ENCODE assay signal across 25 cellular contexts in genomic region chr1:34066921-34067603, GRCh38.
DNase-seq lines count a peak whose midpoint lies in the region; ATAC-seq, FAIRE-seq and TF ChIP-seq lines count a peak whose summit lies in the region.
"Had no signal": no experiment of that assay in that cellular context is flagged by ENCODE, and none has a peak within 500 bp of the region (broad histone marks: within the 10 kb centered on the region; RNA-seq: fewer than 3 reads in every experiment).

No MANE protein-coding gene starts in this region.

- DNase-seq in AG10803 (ENCODE audit: low read depth) = peak; percentile 91
- peak; percentile 27 for DNase-seq in HTR-8/SVneo (ENCODE audit: insufficient read length, low spot score)
- DNase-seq in astrocyte of the spinal cord (ENCODE audit: low read depth, low spot score) = peak; percentile 70
- peak; percentile 43 for DNase-seq in pons (ENCODE audit: low spot score)
- DNase-seq in stimulated activated CD4-positive, alpha-beta T cell treated with anti-CD3 and anti-CD28 coated beads, Interleukin-1b, Interleukin-23, amount 100 ng/mL, for 48 hours = no peak
- DNase-seq in natural killer cell treated with Interleukin-12 subunit alpha and Interleukin-12 subunit beta and Interleukin-15 and Interleukin-18, amount 100 ng/mL, for 72 hours (ENCODE audit: low spot score) = no peak
- DNase-seq in kidney = no peak
- DNase-seq: activated CD4-positive, alpha-beta T cell treated with anti-CD3 and anti-CD28 coated beads, Interleukin-2, amount 10 ng/mL, durations not matched to agents 7 days and 5 days; activated naive CD4-positive, alpha-beta T cell treated with anti-CD3 and anti-CD28 coated beads, Interleukin-2, amount 50 U/mL, for 16 hours; BE2C; esophagus squamous epithelium; GF-D8; kidney glomerular epithelial cell; NCI-H1092; NCI-H774; stimulated activated naive CD8-positive, alpha-beta T cell treated with anti-CD3 and anti-CD28 coated beads, Interleukin-15, amount 100 ng/mL, for 72 hours had no signal

- H3K36me3 ChIP-seq in kidney (ENCODE audit: control insufficient read depth in 1 of 2, insufficient read depth in 2 of 2, low read length in 2 of 2) = no peaks in the 10 kb centered on the region
- H3K36me3 ChIP-seq: BE2C, cardiac muscle cell, esophagus squamous epithelium, neural progenitor cell, right atrium auricular region, vagina had no signal

- H3K4me3 ChIP-seq in AG10803 (ENCODE audit: low read length) (no peak overlapping the region), astrocyte of the spinal cord (ENCODE audit: low read depth, low read length) (no peak overlapping the region), kidney (ENCODE audit: low read length in 2 of 2) (no peak overlapping the region)
- H3K4me3 ChIP-seq: cardiac muscle cell, esophagus squamous epithelium, neural progenitor cell, right atrium auricular region, vagina had no signal

- intact Hi-C loops in kidney (cut with DNase I) = no loop called here

- no peaks in the 10 kb centered on the region for H3K9me3 Mint-ChIP-seq in natural killer cell treated with Interleukin-12 subunit alpha and Interleukin-12 subunit beta and Interleukin-15 and Interleukin-18, amount 100 ng/mL, for 72 hours
- H3K9me3 Mint-ChIP-seq: activated CD4-positive, alpha-beta T cell treated with anti-CD3 and anti-CD28 coated beads, Interleukin-2, amount 10 ng/mL, durations not matched to agents 7 days and 5 days had no signal

- TF ChIP-seq CTCF in AG10803 (conservative IDR thresholded peaks at IDR 0.05; ENCODE audit: low read length) = peak; percentile 27; the same call in 1 of the 2 replicates
- TF ChIP-seq CTCF in astrocyte of the spinal cord (IDR thresholded peaks at IDR 0.05; ENCODE audit: low read depth, low read length) = no peak
- no peak for TF ChIP-seq CTCF in kidney (IDR thresholded peaks at IDR 0.05; ENCODE audit: borderline replicate concordance, extremely low read depth, insufficient read depth)

- H3K4me1 Mint-ChIP-seq in natural killer cell treated with Interleukin-12 subunit alpha and Interleukin-12 subunit beta and Interleukin-15 and Interleukin-18, amount 100 ng/mL, for 72 hours (ENCODE audit: low read depth in 2 of 2) = no peaks in the 10 kb centered on the region
- H3K4me1 Mint-ChIP-seq: activated CD4-positive, alpha-beta T cell treated with anti-CD3 and anti-CD28 coated beads, Interleukin-2, amount 10 ng/mL, durations not matched to agents 7 days and 5 days; neural progenitor cell; stimulated activated naive CD8-positive, alpha-beta T cell treated with anti-CD3 and anti-CD28 coated beads, Interleukin-15, amount 100 ng/mL, for 72 hours had no signal

- in situ Hi-C loops in astrocyte of the spinal cord (cut with HindIII; ENCODE audit: low sequenced_read_pairs) = no loop called here

- no peak overlapping the region for H3K27ac Mint-ChIP-seq in natural killer cell treated with Interleukin-12 subunit alpha and Interleukin-12 subunit beta and Interleukin-15 and Interleukin-18, amount 100 ng/mL, for 72 hours
- H3K27ac Mint-ChIP-seq: activated CD4-positive, alpha-beta T cell treated with anti-CD3 and anti-CD28 coated beads, Interleukin-2, amount 10 ng/mL, durations not matched to agents 7 days and 5 days; neural progenitor cell had no signal

- no peak for ATAC-seq in HG03460 (IDR thresholded peaks at IDR 0.05; ENCODE audit: unreplicated experiment)
- ATAC-seq in natural killer cell treated with Interleukin-12 subunit alpha and Interleukin-12 subunit beta and Interleukin-15 and Interleukin-18, amount 100 ng/mL, for 72 hours = no peak
- ATAC-seq: SK-N-SH treated with all-trans-retinoic acid at 6 μM for 48 hours; stimulated activated naive CD8-positive, alpha-beta T cell treated with anti-CD3 and anti-CD28 coated beads, Interleukin-15, amount 100 ng/mL, for 72 hours had no signal

- H3K9ac ChIP-seq in kidney (ENCODE audit: low read length in 2 of 2) = no peak overlapping the region
- H3K9ac ChIP-seq: KMS-11, neural progenitor cell had no signal

- no peak for FAIRE-seq in HTR-8/SVneo (lab: Jason Lieb, UNC)
- FAIRE-seq in kidney (lab: Jason Lieb, UNC) = no peak
- FAIRE-seq: TTC549 had no signal

- H3K27ac ChIP-seq in kidney (ENCODE audit: low read depth in 2 of 2, low read length in 2 of 2) = no peak overlapping the region
- H3K27ac ChIP-seq: cardiac muscle cell, esophagus squamous epithelium, HL-60, KMS-11, neural progenitor cell, right atrium auricular region, vagina had no signal

- no peak overlapping the region for H3K4me3 Mint-ChIP-seq in natural killer cell treated with Interleukin-12 subunit alpha and Interleukin-12 subunit beta and Interleukin-15 and Interleukin-18, amount 100 ng/mL, for 72 hours
- H3K4me3 Mint-ChIP-seq: activated CD4-positive, alpha-beta T cell treated with anti-CD3 and anti-CD28 coated beads, Interleukin-2, amount 10 ng/mL, durations not matched to agents 7 days and 5 days; neural progenitor cell; stimulated activated naive CD8-positive, alpha-beta T cell treated with anti-CD3 and anti-CD28 coated beads, Interleukin-15, amount 100 ng/mL, for 72 hours had no signal

- H3K4me1 ChIP-seq in kidney (ENCODE audit: control insufficient read depth in 1 of 2, insufficient read depth in 1 of 2, low read depth in 1 of 2, low read length in 2 of 2) = no peaks in the 10 kb centered on the region
- H3K4me1 ChIP-seq: BE2C, esophagus squamous epithelium, vagina had no signal

- H3K9me3 ChIP-seq in kidney (ENCODE audit: control insufficient read depth in 1 of 2, low read length in 2 of 2) = no peaks in the 10 kb centered on the region
- H3K9me3 ChIP-seq: BE2C, esophagus squamous epithelium, right atrium auricular region, vagina had no signal

- H3K27me3 Mint-ChIP-seq in natural killer cell treated with Interleukin-12 subunit alpha and Interleukin-12 subunit beta and Interleukin-15 and Interleukin-18, amount 100 ng/mL, for 72 hours = peaks cover 19 to 26% of the 10 kb centered on the region in 2 donors
- H3K27me3 Mint-ChIP-seq: activated CD4-positive, alpha-beta T cell treated with anti-CD3 and anti-CD28 coated beads, Interleukin-2, amount 10 ng/mL, durations not matched to agents 7 days and 5 days had no signal

- H3K36me3 Mint-ChIP-seq in natural killer cell treated with Interleukin-12 subunit alpha and Interleukin-12 subunit beta and Interleukin-15 and Interleukin-18, amount 100 ng/mL, for 72 hours = no peaks in the 10 kb centered on the region

Comparison
In these comparisons a context has a peak if more than half of its experiments do, and no peak if none do; other contexts are left out.
1. DNase-seq: peak in AG10803 (single experiment), HTR-8/SVneo (single experiment), astrocyte of the spinal cord (single experiment) and pons (single experiment); none in stimulated activated CD4-positive, alpha-beta T cell treated with anti-CD3 and anti-CD28 coated beads, Interleukin-1b, Interleukin-23, amount 100 ng/mL, for 48 hours (single experiment), natural killer cell treated with Interleukin-12 subunit alpha and Interleukin-12 subunit beta and Interleukin-15 and Interleukin-18, amount 100 ng/mL, for 72 hours (single experiment) and kidney (single experiment).